In the genomic region with DNA sequence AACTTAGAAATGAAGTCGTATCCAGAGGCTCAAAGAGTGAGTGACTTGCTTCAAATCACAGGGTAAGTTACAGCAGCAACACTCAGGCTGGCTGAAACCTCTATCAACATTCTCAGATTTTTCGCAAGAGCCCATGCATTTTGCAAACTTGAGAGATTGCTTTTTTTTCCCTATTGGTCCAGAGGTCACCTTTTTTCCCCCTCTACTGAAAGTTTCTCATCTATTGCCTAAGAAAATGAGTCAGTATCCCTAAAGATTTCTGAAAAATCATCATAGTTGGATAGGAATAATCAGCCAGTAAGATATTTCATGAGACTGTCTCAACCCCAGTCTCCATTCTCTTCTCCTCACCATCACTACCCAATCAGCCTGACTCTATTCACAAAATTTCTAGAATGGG, we compare ENCODE assay signal across 11 cellular contexts.
A peak's percentile ranks its signal among the peaks of the same experiment; 100 is the strongest.
DNase-seq lines count a peak whose midpoint lies in the region; ATAC-seq and TF ChIP-seq lines count a peak whose summit lies in the region.
"Had no signal": no experiment of that assay in that cellular context is flagged by ENCODE, and none has a peak within 500 bp of the region (broad histone marks: within the 10 kb centered on the region; RNA-seq: fewer than 3 reads in every experiment).

No MANE protein-coding gene starts in this region.

- H3K36me3 ChIP-seq in right atrium auricular region (no peaks in the 10 kb centered on the region), skeletal muscle tissue (ENCODE audit: control insufficient read depth in 3 of 3, insufficient read depth in 3 of 3, low read length in 3 of 3) (no peaks in the 10 kb centered on the region)

- peaks cover 0 to 4% of the 10 kb centered on the region in 2 donors for H3K4me1 ChIP-seq in right atrium auricular region
- peaks cover 0 to 9% (median 0%) of the 10 kb centered on the region in 3 donors for H3K4me1 ChIP-seq in skeletal muscle tissue (ENCODE audit: control insufficient read depth in 3 of 3, insufficient read depth in 3 of 3, low read length in 3 of 3)

- H3K4me3 ChIP-seq in right atrium auricular region (no peak overlapping the region), skeletal muscle tissue (ENCODE audit: low read length in 3 of 3) (no peak overlapping the region)
- H3K4me3 ChIP-seq: lung had no signal

- H3K27ac ChIP-seq in right atrium auricular region (peak overlapping the region; percentile 36 to 51), skeletal muscle tissue (ENCODE audit: low read depth, low read length) (peak overlapping the region; percentile 50)

- H3K9me3 Mint-ChIP-seq in activated B cell treated with CpG ODN at 0.5 μM for 24 hours = no peaks in the 10 kb centered on the region
- H3K9me3 Mint-ChIP-seq: type B pancreatic cell had no signal

- no peaks in the 10 kb centered on the region for H3K9me3 ChIP-seq in right atrium auricular region
- H3K9me3 ChIP-seq in skeletal muscle tissue (ENCODE audit: control insufficient read depth in 3 of 3, low read length in 3 of 3) = no peaks in the 10 kb centered on the region

- CTCF ChIA-PET in activated B cell treated with CpG ODN at 0.5 μM for 24 hours (lab: Charles Lee) = no interaction called here

- peaks cover 33% of the 10 kb centered on the region for H3K4me1 Mint-ChIP-seq in activated B cell treated with CpG ODN at 0.5 μM for 24 hours

- DNase-seq in EH (ENCODE audit: low read depth) = peak; percentile 75
- no peak for DNase-seq in activated B cell treated with CpG ODN at 0.5 μM for 24 hours
- DNase-seq in right atrium auricular region (ENCODE audit: low spot score) = no peak
- DNase-seq in NK-92 (lab: John Stamatoyannopoulos, UW; ENCODE audit: unreplicated experiment) = no peak
- DNase-seq: DND-41, NCI-H1930 had no signal

- H3K27me3 Mint-ChIP-seq in activated B cell treated with CpG ODN at 0.5 μM for 24 hours = no peaks in the 10 kb centered on the region
- H3K27me3 Mint-ChIP-seq: type B pancreatic cell had no signal

- POLR2A ChIA-PET in activated B cell treated with CpG ODN at 0.5 μM for 24 hours (lab: Charles Lee) = no interaction called here

- H3K4me3 Mint-ChIP-seq in activated B cell treated with CpG ODN at 0.5 μM for 24 hours = no peak overlapping the region
- H3K4me3 Mint-ChIP-seq: type B pancreatic cell had no signal

- no peak for TF ChIP-seq CTCF in activated B cell treated with CpG ODN at 0.5 μM for 24 hours (IDR thresholded peaks at IDR 0.05)
- TF ChIP-seq CTCF in right atrium auricular region (IDR thresholded peaks at IDR 0.05) = no peak

- no peaks in the 10 kb centered on the region for H3K27me3 ChIP-seq in right atrium auricular region
- H3K27me3 ChIP-seq in skeletal muscle tissue (ENCODE audit: control insufficient read depth in 3 of 3, insufficient read depth in 3 of 3, low read length in 3 of 3) = no peaks in the 10 kb centered on the region

- peak overlapping the region; percentile 47 for H3K27ac Mint-ChIP-seq in activated B cell treated with CpG ODN at 0.5 μM for 24 hours
- H3K27ac Mint-ChIP-seq: type B pancreatic cell had no signal

- H3K36me3 Mint-ChIP-seq in activated B cell treated with CpG ODN at 0.5 μM for 24 hours (ENCODE audit: low read depth) = peaks cover 61% of the 10 kb centered on the region

- intact Hi-C loops in activated B cell treated with CpG ODN at 0.5 μM for 24 hours (cut with micrococcal nuclease) = loop anchor here (2.0 kb wide), 1 partner anchor 18 kb away; no protein-coding TSS in a partner anchor

- H3K9ac ChIP-seq in skeletal muscle tissue (ENCODE audit: low read depth in 1 of 3, low read length in 3 of 3) = no peak overlapping the region

- ATAC-seq in activated B cell treated with CpG ODN at 0.5 μM for 24 hours (ENCODE audit: low read depth) (no peak), GM18511 (IDR thresholded peaks at IDR 0.05; ENCODE audit: unreplicated experiment) (no peak), HG02678 (IDR thresholded peaks at IDR 0.05; ENCODE audit: unreplicated experiment) (no peak)
